In genomic region chr5:123809594-123810172, GRCh38 we compare ENCODE assay signal across 12 cellular contexts.
A peak's percentile ranks its signal among the peaks of the same experiment; 100 is the strongest.
DNase-seq lines count a peak whose midpoint lies in the region; ATAC-seq lines count a peak whose summit lies in the region.
"Had no signal": no experiment of that assay in that cellular context is flagged by ENCODE, and none has a peak within 500 bp of the region (broad histone marks: within the 10 kb centered on the region; RNA-seq: fewer than 3 reads in every experiment).

No MANE protein-coding gene starts in this region.

- H3K4me3 ChIP-seq in SJCRH30, result no peak overlapping the region
- H3K4me3 ChIP-seq: breast epithelium had no signal

- no peaks in the 10 kb centered on the region for H3K27me3 ChIP-seq in SJCRH30
- H3K27me3 ChIP-seq: breast epithelium had no signal

- peak overlapping the region; percentile 46 for H3K27ac ChIP-seq in SJCRH30
- H3K27ac ChIP-seq: breast epithelium had no signal

- no peaks in the 10 kb centered on the region for H3K9me3 ChIP-seq in SJCRH30 (replicated peaks)
- H3K9me3 ChIP-seq: breast epithelium had no signal

- ATAC-seq in HG02642 (IDR thresholded peaks at IDR 0.05; ENCODE audit: poor library complexity, unreplicated experiment) (no peak), GM18873 (IDR thresholded peaks at IDR 0.05; ENCODE audit: low FRiP score, unreplicated experiment) (no peak)
- ATAC-seq: HCT116 had no signal

- peaks cover 57% of the 10 kb centered on the region for H3K4me1 ChIP-seq in SJCRH30
- H3K4me1 ChIP-seq: breast epithelium had no signal

- DNase-seq in DMS114 treated with DMSO at 0.1 percent for 48 hours (lab: John Stamatoyannopoulos, UW; ENCODE audit: unreplicated experiment) (peak; percentile 19), NCI-H187 treated with DMSO at 0.1 percent for 48 hours (lab: John Stamatoyannopoulos, UW) (peak; percentile 88), SJCRH30 (no peak), medulla oblongata (ENCODE audit: extremely low spot score) (peak; percentile 9), hepatic stellate cell (ENCODE audit: low spot score) (no peak)
- DNase-seq in stimulated activated CD4-positive, alpha-beta T cell treated with anti-CD3 and anti-CD28 coated beads, Interleukin-15, amount 100 ng/mL, for 24 hours, result no peak
- DNase-seq: activated CD4-positive, alpha-beta memory T cell treated with anti-CD3 and anti-CD28 coated beads for 36 hours; CD4-positive, alpha-beta memory T cell had no signal

- no peaks in the 10 kb centered on the region for H3K36me3 ChIP-seq in SJCRH30
- H3K36me3 ChIP-seq: breast epithelium had no signal

Comparison
In these comparisons a context has a peak if more than half of its experiments do, and no peak if none do; other contexts are left out.
1. DNase-seq: peak in DMS114 treated with DMSO at 0.1 percent for 48 hours (single experiment), NCI-H187 treated with DMSO at 0.1 percent for 48 hours (single experiment) and medulla oblongata (single experiment); none in SJCRH30 (0 of 2), stimulated activated CD4-positive, alpha-beta T cell treated with anti-CD3 and anti-CD28 coated beads, Interleukin-15, amount 100 ng/mL, for 24 hours (single experiment) and hepatic stellate cell (single experiment).